8 cellular contexts compared by ENCODE assay signal in the genomic region with DNA sequence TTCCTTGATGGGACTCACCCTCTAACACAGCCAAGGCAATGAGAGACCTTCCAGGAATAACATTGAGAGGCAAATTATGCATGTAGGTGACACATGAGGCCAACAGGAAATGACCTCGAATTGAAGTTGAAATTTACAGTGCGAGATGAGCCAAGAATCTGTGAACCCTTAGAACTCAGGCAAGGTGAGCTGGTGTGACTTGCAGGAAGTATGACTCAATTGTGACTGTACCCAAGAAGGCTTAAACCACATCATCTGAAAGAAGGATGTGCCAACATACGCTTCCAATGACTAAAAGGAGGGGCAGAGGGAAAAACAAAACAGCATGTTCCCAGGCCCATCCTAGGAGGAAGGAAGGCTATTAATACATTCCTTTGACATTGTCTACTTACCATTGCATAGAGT. TPM values are rescaled to one million over a fixed set of nuclear protein-coding genes. Genes with fewer than 3 reads are reported as not detected.
DNase-seq lines count a peak whose midpoint lies in the region; ATAC-seq and TF ChIP-seq lines count a peak whose summit lies in the region.

No MANE protein-coding gene starts in this region.

- no peak overlapping the region for H3K4me3 ChIP-seq in neutrophil (ENCODE audit: low read depth in 1 of 2, low read length in 1 of 2)
- no peak overlapping the region for H3K4me3 ChIP-seq in SJCRH30

- H3K36me3 ChIP-seq in neutrophil (no peaks in the 10 kb centered on the region), SJCRH30 (no peaks in the 10 kb centered on the region)

- peak overlapping the region; percentile 64 for H3K27ac ChIP-seq in neutrophil
- no peak overlapping the region for H3K27ac ChIP-seq in SJCRH30

- no peaks in the 10 kb centered on the region for H3K27me3 ChIP-seq in neutrophil
- no peaks in the 10 kb centered on the region for H3K27me3 ChIP-seq in SJCRH30

- H3K4me3 Mint-ChIP-seq in T-helper 1 cell treated with Interleukin-12 subunit alpha and Interleukin-12 subunit beta and Interleukin-4 antibody, amounts not matched to agents 30 μg/mL and 1 μg/mL, for 36 hours: peak overlapping the region; percentile 46
- peak overlapping the region; percentile 31 for H3K4me3 Mint-ChIP-seq in central memory CD8-positive, alpha-beta T cell
- H3K4me3 Mint-ChIP-seq in osteocyte (ENCODE audit: unreplicated experiment): no peak overlapping the region

- H3K4me1 ChIP-seq in neutrophil (ENCODE audit: control insufficient read depth in 1 of 2, insufficient read depth in 1 of 2, low read depth in 1 of 2, low read length in 1 of 2) (peaks cover 35 to 42% of the 10 kb centered on the region in 2 experiments), SJCRH30 (no peaks in the 10 kb centered on the region)

- TF ChIP-seq CTCF in neutrophil (IDR thresholded peaks at IDR 0.05) (no peak), osteocyte (IDR thresholded peaks at IDR 0.05) (no peak)

- no peaks in the 10 kb centered on the region for H3K9me3 Mint-ChIP-seq in T-helper 1 cell treated with Interleukin-12 subunit alpha and Interleukin-12 subunit beta and Interleukin-4 antibody, amounts not matched to agents 30 μg/mL and 1 μg/mL, for 36 hours
- H3K9me3 Mint-ChIP-seq in central memory CD8-positive, alpha-beta T cell: no peaks in the 10 kb centered on the region
- H3K9me3 Mint-ChIP-seq in osteocyte (ENCODE audit: unreplicated experiment): no peaks in the 10 kb centered on the region

- H3K27me3 Mint-ChIP-seq in T-helper 1 cell treated with Interleukin-12 subunit alpha and Interleukin-12 subunit beta and Interleukin-4 antibody, amounts not matched to agents 30 μg/mL and 1 μg/mL, for 36 hours (ENCODE audit: low read depth): no peaks in the 10 kb centered on the region
- H3K27me3 Mint-ChIP-seq in central memory CD8-positive, alpha-beta T cell: no peaks in the 10 kb centered on the region
- no peaks in the 10 kb centered on the region for H3K27me3 Mint-ChIP-seq in osteocyte (ENCODE audit: unreplicated experiment)

- peak; percentile 53 for DNase-seq in stimulated activated CD4-positive, alpha-beta T cell treated with anti-CD3 and anti-CD28 coated beads, Interleukin-15, amount 100 ng/mL, for 24 hours
- no peak for DNase-seq in stimulated activated CD4-positive, alpha-beta T cell treated with anti-CD3 and anti-CD28 coated beads, Interleukin-12 subunit alpha, Interleukin-12 subunit beta, amount 100 ng/mL, for 4 hours
- peak in 1 of 2 donors; percentile 69 for DNase-seq in central memory CD8-positive, alpha-beta T cell (ENCODE audit: low spot score in 2 of 2)
- DNase-seq in osteocyte (ENCODE audit: extremely low spot score, unreplicated experiment) (no peak), SJCRH30 (no peak)

- H3K36me3 Mint-ChIP-seq in T-helper 1 cell treated with Interleukin-12 subunit alpha and Interleukin-12 subunit beta and Interleukin-4 antibody, amounts not matched to agents 30 μg/mL and 1 μg/mL, for 36 hours (ENCODE audit: low read depth): peaks cover 17% of the 10 kb centered on the region
- H3K36me3 Mint-ChIP-seq in central memory CD8-positive, alpha-beta T cell (ENCODE audit: insufficient read depth): peaks cover 8% of the 10 kb centered on the region
- H3K36me3 Mint-ChIP-seq in osteocyte (ENCODE audit: unreplicated experiment): no peaks in the 10 kb centered on the region

- H3K9me3 ChIP-seq in neutrophil: no peaks in the 10 kb centered on the region
- H3K9me3 ChIP-seq in SJCRH30 (replicated peaks): no peaks in the 10 kb centered on the region

- peak overlapping the region; percentile 93 for H3K27ac Mint-ChIP-seq in T-helper 1 cell treated with Interleukin-12 subunit alpha and Interleukin-12 subunit beta and Interleukin-4 antibody, amounts not matched to agents 30 μg/mL and 1 μg/mL, for 36 hours
- peak overlapping the region; percentile 93 for H3K27ac Mint-ChIP-seq in central memory CD8-positive, alpha-beta T cell (ENCODE audit: low read depth)
- H3K27ac Mint-ChIP-seq in osteocyte (ENCODE audit: unreplicated experiment): no peak overlapping the region

- peaks cover 57% of the 10 kb centered on the region for H3K4me1 Mint-ChIP-seq in T-helper 1 cell treated with Interleukin-12 subunit alpha and Interleukin-12 subunit beta and Interleukin-4 antibody, amounts not matched to agents 30 μg/mL and 1 μg/mL, for 36 hours (ENCODE audit: low read depth)
- H3K4me1 Mint-ChIP-seq in central memory CD8-positive, alpha-beta T cell: peaks cover 80% of the 10 kb centered on the region
- peaks cover 11% of the 10 kb centered on the region for H3K4me1 Mint-ChIP-seq in osteocyte (ENCODE audit: unreplicated experiment)

- peak; percentile 98 for ATAC-seq in central memory CD8-positive, alpha-beta T cell (replicated peaks; ENCODE audit: extremely low read depth, poor library complexity, severe bottlenecking)
- ATAC-seq in GM21515 (IDR thresholded peaks at IDR 0.05; ENCODE audit: unreplicated experiment): no peak

RNA-seq across cellular contexts. Expression of a gene that starts 44.8 kb away (rescaled TPM):
- total RNA-seq in osteocyte: 17.9 and 18.0 TPM in 2 replicates
- 2.9 and 3.5 TPM in 2 replicates for total RNA-seq in SJCRH30 (2014; rRNA removed; shearing (Covaris generic))

RNA-seq across cellular contexts. Expression of a gene that starts 55.5 kb away (rescaled TPM):
- 36.4 and 39.1 TPM in 2 replicates for total RNA-seq in osteocyte
- 49.6 and 69.7 TPM in 2 replicates for total RNA-seq in SJCRH30 (2014; rRNA removed; shearing (Covaris generic))
